8 cellular contexts compared by ENCODE assay signal in the genomic region with DNA sequence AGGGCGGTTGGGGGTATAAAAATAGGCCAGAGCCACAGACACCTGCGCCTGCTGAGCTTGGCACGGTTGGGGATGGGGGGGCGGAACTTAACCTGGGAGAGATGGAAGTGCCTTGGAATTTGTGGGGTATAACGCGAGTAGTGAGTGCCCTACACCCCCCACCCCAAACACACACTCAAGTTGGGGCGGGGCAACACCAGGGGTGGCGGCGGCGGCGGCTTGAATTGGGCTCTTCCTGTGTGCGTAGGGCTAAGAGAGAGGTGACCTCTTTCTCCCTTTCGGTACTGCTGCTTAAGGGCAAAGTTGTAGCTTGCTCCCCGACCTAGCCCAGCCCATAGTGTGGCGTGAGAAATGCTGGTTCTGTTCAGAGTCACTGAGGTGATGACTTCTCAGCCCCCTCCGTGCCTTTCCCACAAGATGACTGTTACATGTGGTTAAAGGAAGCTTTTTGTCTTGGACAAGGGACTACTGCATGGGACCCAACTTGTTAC. TPM values are rescaled to one million over a fixed set of nuclear protein-coding genes. Genes with fewer than 3 reads are reported as not detected.
DNase-seq lines count a peak whose midpoint lies in the region; ATAC-seq and TF ChIP-seq lines count a peak whose summit lies in the region.

No MANE protein-coding gene starts in this region.

- DNase-seq in activated gamma-delta T cell (lab: John Stamatoyannopoulos, UW) (peak; percentile 24), left cardiac atrium (peak; percentile 13), skeletal muscle cell (ENCODE audit: low read depth) (no peak), NCI-H1105 (lab: John Stamatoyannopoulos, UW) (no peak), NCI-H146 treated with DMSO at 0.1 percent for 48 hours (lab: John Stamatoyannopoulos, UW; ENCODE audit: unreplicated experiment) (no peak)

- intact Hi-C loops in left cardiac atrium (cut with DNase I): no loop called here

- peak overlapping the region; percentile 75 for H3K4me3 ChIP-seq in skeletal muscle cell (ENCODE audit: low read depth, low read length)

- ATAC-seq in GM18867 (IDR thresholded peaks at IDR 0.05; ENCODE audit: unreplicated experiment) (peak; percentile 47), HG02840 (IDR thresholded peaks at IDR 0.05; ENCODE audit: low FRiP score, unreplicated experiment) (peak; percentile 42), left cardiac atrium (peak; percentile 32 to 40)

TF ChIP-seq in PFSK-1, 5 proteins besides CTCF, POLR2A, EP300 and RAD21:
- TF ChIP-seq TAF1 (IDR thresholded peaks at IDR 0.05; ENCODE audit: borderline replicate concordance, insufficient read depth, low read length) (peak; percentile 42; the same call in 1 of the 2 replicates), FOXP2 (optimal IDR thresholded peaks at IDR 0.05; ENCODE audit: borderline replicate concordance, extremely low read depth, extremely low read length, insufficient read depth) (no peak), SIN3A (IDR thresholded peaks at IDR 0.05; ENCODE audit: borderline replicate concordance, insufficient read depth, low read length) (no peak)

RNA-seq across cellular contexts. Expression of a gene that starts 0.8 kb away (rescaled TPM):
- polyA plus RNA-seq in PFSK-1 (2012; ENCODE audit: insufficient read length, low read depth): 14.4 TPM
- 1 to 10 TPM; 1.5 to 2.1 TPM for total RNA-seq in left cardiac atrium

Comparison
In these comparisons a context has a peak if more than half of its experiments do, and no peak if none do; other contexts are left out.
1. DNase-seq: peak in activated gamma-delta T cell (single experiment) and left cardiac atrium (single experiment); none in skeletal muscle cell (single experiment), NCI-H1105 (single experiment) and NCI-H146 treated with DMSO at 0.1 percent for 48 hours (single experiment).
2. Peak in every context shown above with its lines, with median percentiles within 50 percentile points of each other: ATAC-seq.